Comparison of ENCODE assay signal across 8 cellular contexts in genomic region chr14:74491952-74492351, GRCh38. TPM values are rescaled to one million over a fixed set of nuclear protein-coding genes. Genes with fewer than 3 reads are reported as not detected.
DNase-seq lines count a peak whose midpoint lies in the region; ATAC-seq and TF ChIP-seq lines count a peak whose summit lies in the region.

No MANE protein-coding gene starts in this region.

- no peaks in the 10 kb centered on the region for H3K9me3 ChIP-seq in endocrine pancreas (ENCODE audit: control insufficient read depth, low read length)
- H3K9me3 ChIP-seq in neural cell (ENCODE audit: low read length): no peaks in the 10 kb centered on the region

- H3K9me2 ChIP-seq in neural cell (ENCODE audit: insufficient read depth, low read length): no peaks in the 10 kb centered on the region

- peak overlapping the region; percentile 70 for H3K4me2 ChIP-seq in neural cell (ENCODE audit: low read length)

- no peak for TF ChIP-seq RAD21 in neural cell (conservative IDR thresholded peaks at IDR 0.05)

- POLR2A ChIA-PET in GM10248 (lab: Yijun Ruan, JAX): no interaction called here

- no peaks in the 10 kb centered on the region for H4K20me1 ChIP-seq in neural cell (ENCODE audit: insufficient read depth)

- H3K79me2 ChIP-seq in neural cell (replicated peaks; ENCODE audit: insufficient read depth, low read length): peaks cover 14% of the 10 kb centered on the region

- no peaks in the 10 kb centered on the region for H3K9me3 Mint-ChIP-seq in activated T-cell treated with anti-CD3 and anti-CD28 coated beads, Interleukin-2, amount 50 U/mL, for 4 hours

- peaks cover 16% of the 10 kb centered on the region for H3K4me1 ChIP-seq in endocrine pancreas (ENCODE audit: control insufficient read depth, insufficient read depth, low read length)

- peaks cover 2% of the 10 kb centered on the region for H3K36me3 Mint-ChIP-seq in activated T-cell treated with anti-CD3 and anti-CD28 coated beads, Interleukin-2, amount 50 U/mL, for 4 hours (ENCODE audit: insufficient read depth)

- H3K27me3 Mint-ChIP-seq in activated T-cell treated with anti-CD3 and anti-CD28 coated beads, Interleukin-2, amount 50 U/mL, for 4 hours (ENCODE audit: low read depth): no peaks in the 10 kb centered on the region

- peak; percentile 54 for TF ChIP-seq CTCF in GM10248 (IDR thresholded peaks at IDR 0.05; ENCODE audit: control extremely low read depth, extremely low read depth, low read depth, missing control alignments)
- no peak for TF ChIP-seq CTCF in neural cell (IDR thresholded peaks at IDR 0.05; ENCODE audit: poor library complexity, severe bottlenecking)

- H3K9ac ChIP-seq in endocrine pancreas (ENCODE audit: control insufficient read depth, insufficient read depth, low read length) (no peak overlapping the region), neural cell (ENCODE audit: low read length) (no peak overlapping the region)

- H3K27ac ChIP-seq in neural cell (ENCODE audit: low read length): no peak overlapping the region

- no peaks in the 10 kb centered on the region for H3K27me3 ChIP-seq in endocrine pancreas (ENCODE audit: control insufficient read depth, insufficient read depth, low read length)
- H3K27me3 ChIP-seq in neural cell (ENCODE audit: insufficient read depth, low read depth, low read length): peaks cover 17% of the 10 kb centered on the region

- H2AFZ ChIP-seq in neural cell (ENCODE audit: low read depth, low read length): no peak overlapping the region

- H3K4me1 Mint-ChIP-seq in activated T-cell treated with anti-CD3 and anti-CD28 coated beads, Interleukin-2, amount 50 U/mL, for 4 hours (ENCODE audit: low read depth): peaks cover 37% of the 10 kb centered on the region

- H3K4me3 ChIP-seq in endocrine pancreas (ENCODE audit: control insufficient read depth, insufficient read depth, low read length): peak overlapping the region; percentile 97
- H3K4me3 ChIP-seq in neural cell (ENCODE audit: low read length): peak overlapping the region; percentile 92

- no peak for TF ChIP-seq EP300 in neural cell (conservative IDR thresholded peaks at IDR 0.05; ENCODE audit: poor library complexity, severe bottlenecking)

- no peak for DNase-seq in GM10248 (ENCODE audit: extremely low spot score)
- DNase-seq in NAMALWA (ENCODE audit: low spot score): peak; percentile 51
- no peak for DNase-seq in stimulated activated naive CD4-positive, alpha-beta T cell treated with Interleukin-2 at 50 U/mL for 16 hours (lab: John Stamatoyannopoulos, UW)
- no peak for DNase-seq in activated T-cell treated with anti-CD3 and anti-CD28 coated beads, Interleukin-2, amount 50 U/mL, for 4 hours
- no peak for DNase-seq in NCI-H1436 (lab: John Stamatoyannopoulos, UW)
- no peak for DNase-seq in iPS-NIHi7 (ENCODE audit: extremely low spot score)

- H3K36me3 ChIP-seq in endocrine pancreas (ENCODE audit: control insufficient read depth, insufficient read depth, low read length): no peaks in the 10 kb centered on the region
- no peaks in the 10 kb centered on the region for H3K36me3 ChIP-seq in neural cell (ENCODE audit: insufficient read depth, low read length)

- no peak overlapping the region for H3K4me3 Mint-ChIP-seq in activated T-cell treated with anti-CD3 and anti-CD28 coated beads, Interleukin-2, amount 50 U/mL, for 4 hours

- no peaks in the 10 kb centered on the region for H3F3A ChIP-seq in neural cell (ENCODE audit: insufficient read depth, low read length, poor library complexity, severe bottlenecking)

- ATAC-seq in activated T-cell treated with anti-CD3 and anti-CD28 coated beads, Interleukin-2, amount 50 U/mL, for 4 hours: no peak

- CTCF ChIA-PET in GM10248 (lab: Yijun Ruan, JAX): interaction anchor here (0.7 to 2.3 kb wide), 3 partner anchors 10 to 107 kb away, joined by 3 to 8 read pairs (median 3); no protein-coding TSS in a partner anchor

TF ChIP-seq in neural cell, 6 proteins besides CTCF, POLR2A, EP300 and RAD21:
- TF ChIP-seq SMC3 (conservative IDR thresholded peaks at IDR 0.05; ENCODE audit: poor library complexity): no peak
- no peak for TF ChIP-seq EZH2 (IDR thresholded peaks at IDR 0.05; ENCODE audit: borderline replicate concordance, insufficient read depth, low read length, poor library complexity, severe bottlenecking)
- no peak for TF ChIP-seq MXI1 (conservative IDR thresholded peaks at IDR 0.05; ENCODE audit: poor library complexity, severe bottlenecking)
- no peak for TF ChIP-seq TAF1 (IDR thresholded peaks at IDR 0.05; ENCODE audit: low read depth)
- TF ChIP-seq, protein P1, sequence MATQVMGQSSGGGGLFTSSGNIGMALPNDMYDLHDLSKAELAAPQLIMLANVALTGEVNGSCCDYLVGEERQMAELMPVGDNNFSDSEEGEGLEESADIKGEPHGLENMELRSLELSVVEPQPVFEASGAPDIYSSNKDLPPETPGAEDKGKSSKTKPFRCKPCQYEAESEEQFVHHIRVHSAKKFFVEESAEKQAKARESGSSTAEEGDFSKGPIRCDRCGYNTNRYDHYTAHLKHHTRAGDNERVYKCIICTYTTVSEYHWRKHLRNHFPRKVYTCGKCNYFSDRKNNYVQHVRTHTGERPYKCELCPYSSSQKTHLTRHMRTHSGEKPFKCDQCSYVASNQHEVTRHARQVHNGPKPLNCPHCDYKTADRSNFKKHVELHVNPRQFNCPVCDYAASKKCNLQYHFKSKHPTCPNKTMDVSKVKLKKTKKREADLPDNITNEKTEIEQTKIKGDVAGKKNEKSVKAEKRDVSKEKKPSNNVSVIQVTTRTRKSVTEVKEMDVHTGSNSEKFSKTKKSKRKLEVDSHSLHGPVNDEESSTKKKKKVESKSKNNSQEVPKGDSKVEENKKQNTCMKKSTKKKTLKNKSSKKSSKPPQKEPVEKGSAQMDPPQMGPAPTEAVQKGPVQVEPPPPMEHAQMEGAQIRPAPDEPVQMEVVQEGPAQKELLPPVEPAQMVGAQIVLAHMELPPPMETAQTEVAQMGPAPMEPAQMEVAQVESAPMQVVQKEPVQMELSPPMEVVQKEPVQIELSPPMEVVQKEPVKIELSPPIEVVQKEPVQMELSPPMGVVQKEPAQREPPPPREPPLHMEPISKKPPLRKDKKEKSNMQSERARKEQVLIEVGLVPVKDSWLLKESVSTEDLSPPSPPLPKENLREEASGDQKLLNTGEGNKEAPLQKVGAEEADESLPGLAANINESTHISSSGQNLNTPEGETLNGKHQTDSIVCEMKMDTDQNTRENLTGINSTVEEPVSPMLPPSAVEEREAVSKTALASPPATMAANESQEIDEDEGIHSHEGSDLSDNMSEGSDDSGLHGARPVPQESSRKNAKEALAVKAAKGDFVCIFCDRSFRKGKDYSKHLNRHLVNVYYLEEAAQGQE (IDR thresholded peaks at IDR 0.05; ENCODE audit: borderline replicate concordance): no peak
- no peak for TF ChIP-seq POLR2AphosphoS5 (IDR thresholded peaks at IDR 0.05)
TF ChIP-seq in neural cell: peak in this region for 0.

RNA-seq across cellular contexts. Expression of gene NPC2, which starts 1.2 kb away (rescaled TPM):
- polyA plus RNA-seq in neural cell: 46.8 and 68.8 TPM in 2 replicates
- polyA minus RNA-seq in neural cell: 7.8 and 12.9 TPM in 2 replicates
- total RNA-seq in activated T-cell treated with anti-CD3 and anti-CD28 coated beads, Interleukin-2, amount 50 U/mL, for 4 hours: 10 to 100 TPM in 2 of 3 donors, 1 to 10 TPM in 1; 10.0 to 11.7 (median 11.1) TPM

RNA-seq across cellular contexts. Expression of gene ISCA2, which starts 1.6 kb away (rescaled TPM):
- polyA plus RNA-seq in neural cell: 45.1 and 73.4 TPM in 2 replicates
- polyA minus RNA-seq in neural cell: 28.5 and 36.3 TPM in 2 replicates
- 10 to 100 TPM; 25.9 to 28.6 (median 28.0) TPM for total RNA-seq in activated T-cell treated with anti-CD3 and anti-CD28 coated beads, Interleukin-2, amount 50 U/mL, for 4 hours
